ENCODE assay signal across 8 cellular contexts in the genomic region with DNA sequence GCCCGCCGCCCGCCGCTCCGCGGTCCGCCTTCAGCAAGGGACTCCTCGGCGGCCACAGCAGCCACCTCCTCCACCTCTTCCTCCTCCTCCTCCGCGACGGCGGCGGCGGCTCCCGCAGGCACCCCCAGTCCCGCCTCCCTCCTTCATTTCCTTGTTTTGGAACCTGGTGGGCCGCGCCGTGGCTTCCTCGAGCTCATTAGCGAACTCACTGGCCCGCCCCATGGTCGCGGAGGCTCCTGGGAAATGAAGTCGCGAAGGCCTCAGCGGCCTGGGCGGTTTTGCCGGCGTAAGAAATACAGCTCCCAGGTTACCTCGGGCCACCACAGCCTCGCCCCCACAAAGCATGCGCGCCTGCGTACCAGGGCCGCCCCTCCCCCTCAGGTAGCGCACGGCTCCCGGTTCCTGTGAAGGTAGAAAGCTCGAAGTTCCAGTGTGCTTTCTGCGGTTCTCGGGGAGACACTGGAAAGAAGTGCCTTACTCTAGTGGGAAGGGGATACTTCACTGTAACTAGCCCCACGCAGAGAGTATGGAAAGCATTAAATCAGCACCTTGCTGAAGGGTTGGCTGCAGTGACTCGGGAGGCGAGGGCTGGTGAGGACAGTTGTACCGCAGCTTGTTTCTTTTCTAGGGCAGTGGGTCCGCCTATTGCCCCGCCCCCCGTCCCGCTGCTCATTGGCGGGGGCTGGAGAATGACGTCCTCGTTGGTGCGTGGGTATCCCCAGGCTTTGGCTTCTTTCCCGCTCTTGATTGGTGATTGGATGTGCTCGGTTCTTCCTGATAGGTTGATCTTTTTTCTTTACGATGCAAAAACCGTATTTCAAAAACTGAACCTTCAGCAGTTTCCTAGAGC. TPM values are rescaled to one million over a fixed set of nuclear protein-coding genes. Genes with fewer than 3 reads are reported as not detected.
A peak's percentile ranks its signal among the peaks of the same experiment; 100 is the strongest.
DNase-seq lines count a peak whose midpoint lies in the region; ATAC-seq and TF ChIP-seq lines count a peak whose summit lies in the region.

A gene (minus strand): TSS at position 210 of the 850 bp plus-strand sequence. CDS start 333 bp downstream, outside the sequence.

- in situ Hi-C loops in GM13977 (cut with MboI; ENCODE audit: low pct_unique_long_range_greater_than_20kb, low sequenced_read_pairs, unreplicated experiment): no loop called here

- H3K36me3 Mint-ChIP-seq in T-helper 1 cell treated with Interleukin-12 subunit alpha and Interleukin-12 subunit beta and Interleukin-4 antibody, amounts not matched to agents 30 μg/mL and 1 μg/mL, for 36 hours (ENCODE audit: low read depth): peaks cover 1% of the 10 kb centered on the region
- H3K36me3 Mint-ChIP-seq in progenitor cell of endocrine pancreas (ENCODE audit: insufficient read depth): peaks cover 2% of the 10 kb centered on the region

- peaks cover 30% of the 10 kb centered on the region for H3K4me1 Mint-ChIP-seq in T-helper 1 cell treated with Interleukin-12 subunit alpha and Interleukin-12 subunit beta and Interleukin-4 antibody, amounts not matched to agents 30 μg/mL and 1 μg/mL, for 36 hours (ENCODE audit: low read depth)
- H3K4me1 Mint-ChIP-seq in progenitor cell of endocrine pancreas (ENCODE audit: low read depth): peaks cover 8% of the 10 kb centered on the region

- DNase-seq in GM13977 (ENCODE audit: low spot score): peak; percentile 94
- DNase-seq in NCI-H1694 (lab: John Stamatoyannopoulos, UW): peak; percentile 95
- peak; percentile 79 to 98 (median 95) for DNase-seq in amygdala (lab: John Stamatoyannopoulos, UW)
- peak; percentile 98 for DNase-seq in left ventricle myocardium inferior
- peak; percentile 94 for DNase-seq in progenitor cell of endocrine pancreas (ENCODE audit: low spot score, unreplicated experiment)
- DNase-seq in ureter (ENCODE audit: low spot score): peak; percentile 98

- H3K9me3 ChIP-seq in left ventricle myocardium inferior (replicated peaks): no peaks in the 10 kb centered on the region

- TF ChIP-seq CTCF in GM13977 (IDR thresholded peaks at IDR 0.05; ENCODE audit: extremely low read depth, insufficient read depth, missing control alignments) (no peak), left ventricle myocardium inferior (IDR thresholded peaks at IDR 0.05; ENCODE audit: borderline replicate concordance) (no peak), progenitor cell of endocrine pancreas (IDR thresholded peaks at IDR 0.05; ENCODE audit: unreplicated experiment) (no peak)

- H3K27me3 Mint-ChIP-seq in T-helper 1 cell treated with Interleukin-12 subunit alpha and Interleukin-12 subunit beta and Interleukin-4 antibody, amounts not matched to agents 30 μg/mL and 1 μg/mL, for 36 hours (ENCODE audit: low read depth): no peaks in the 10 kb centered on the region
- H3K27me3 Mint-ChIP-seq in progenitor cell of endocrine pancreas: no peaks in the 10 kb centered on the region

- peak within 1 kb of the TSS; percentile 99 for H3K27ac Mint-ChIP-seq in T-helper 1 cell treated with Interleukin-12 subunit alpha and Interleukin-12 subunit beta and Interleukin-4 antibody, amounts not matched to agents 30 μg/mL and 1 μg/mL, for 36 hours
- H3K27ac Mint-ChIP-seq in progenitor cell of endocrine pancreas: peak within 1 kb of the TSS; percentile 100

- H3K27me3 ChIP-seq in left ventricle myocardium inferior (ENCODE audit: low read depth): no peaks in the 10 kb centered on the region

- H3K36me3 ChIP-seq in left ventricle myocardium inferior: no peaks in the 10 kb centered on the region

- H3K4me1 ChIP-seq in left ventricle myocardium inferior: peaks cover 29% of the 10 kb centered on the region

- ATAC-seq in HG02884 (IDR thresholded peaks at IDR 0.05; ENCODE audit: unreplicated experiment): peak; percentile 68

- H3K4me3 Mint-ChIP-seq in T-helper 1 cell treated with Interleukin-12 subunit alpha and Interleukin-12 subunit beta and Interleukin-4 antibody, amounts not matched to agents 30 μg/mL and 1 μg/mL, for 36 hours: peak within 1 kb of the TSS; percentile 99
- H3K4me3 Mint-ChIP-seq in progenitor cell of endocrine pancreas (ENCODE audit: low read depth): peak within 1 kb of the TSS; percentile 100

- intact Hi-C loops in left ventricle myocardium inferior (cut with micrococcal nuclease): loop anchor here (10.0 kb wide), 1 partner anchor 59 kb away; a partner anchor contains a TSS

- no peaks in the 10 kb centered on the region for H3K9me3 Mint-ChIP-seq in T-helper 1 cell treated with Interleukin-12 subunit alpha and Interleukin-12 subunit beta and Interleukin-4 antibody, amounts not matched to agents 30 μg/mL and 1 μg/mL, for 36 hours
- H3K9me3 Mint-ChIP-seq in progenitor cell of endocrine pancreas (ENCODE audit: low read depth): no peaks in the 10 kb centered on the region

- H3K4me3 ChIP-seq in left ventricle myocardium inferior: peak within 1 kb of the TSS; percentile 100

- H3K27ac ChIP-seq in left ventricle myocardium inferior (replicated peaks): peak within 1 kb of the TSS; percentile 94

RNA-seq across cellular contexts. Expression of the gene that starts here (rescaled TPM):
- total RNA-seq in left ventricle myocardium inferior (9.1 TPM), progenitor cell of endocrine pancreas (26.2 and 26.4 TPM in 2 replicates), ureter (12.4 TPM)

Comparison
In these comparisons a context has a peak if more than half of its experiments do, and no peak if none do; other contexts are left out.
1. Peak in every context shown above with its lines: DNase-seq, ATAC-seq, H3K4me3 ChIP-seq and H3K27ac ChIP-seq.